Comparison of ENCODE assay signal across 9 cellular contexts in the genomic region with DNA sequence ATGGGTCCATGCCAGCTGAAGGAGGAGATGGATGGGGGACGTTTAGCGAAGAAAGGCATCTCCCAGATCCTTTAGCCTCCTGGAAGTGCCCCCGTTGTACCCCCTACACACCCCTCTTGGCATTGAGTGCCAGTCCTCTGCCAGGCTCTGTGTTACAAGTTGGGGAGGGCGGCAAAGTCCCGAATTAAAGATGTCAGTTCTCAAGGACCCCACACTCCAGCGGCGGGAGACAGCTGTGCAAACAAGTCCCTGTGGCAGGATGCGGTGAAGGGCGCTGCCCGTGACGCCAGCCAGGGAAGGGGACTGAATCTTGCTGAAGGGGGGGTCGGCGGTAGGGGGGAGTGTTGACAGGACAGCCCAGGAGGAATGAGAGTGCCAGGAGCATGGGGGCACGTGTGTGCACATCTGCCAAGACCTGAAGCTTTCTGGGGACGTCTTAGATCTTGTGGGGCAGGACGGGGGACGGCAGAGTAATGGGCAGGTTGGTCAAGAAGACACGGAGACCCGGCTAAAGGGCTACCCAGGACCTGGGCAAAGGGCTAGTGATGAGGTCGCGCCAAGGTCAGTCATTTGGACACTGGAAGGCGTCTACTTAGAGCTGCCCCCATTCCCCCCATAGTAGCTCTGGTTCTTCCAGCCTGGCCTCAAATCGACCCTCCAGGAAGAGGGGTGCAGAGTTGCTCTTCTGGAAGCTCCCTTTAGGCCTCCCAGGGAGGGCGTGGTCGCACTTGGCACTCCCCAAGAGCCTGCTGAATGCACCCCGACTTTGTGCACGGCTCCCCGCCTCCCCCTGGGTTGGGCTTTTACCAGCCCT. TPM values are rescaled to one million over a fixed set of nuclear protein-coding genes. Genes with fewer than 3 reads are reported as not detected.
DNase-seq lines count a peak whose midpoint lies in the region; ATAC-seq and TF ChIP-seq lines count a peak whose summit lies in the region.
"Had no signal": no experiment of that assay in that cellular context is flagged by ENCODE, and none has a peak within 500 bp of the region (broad histone marks: within the 10 kb centered on the region; RNA-seq: fewer than 3 reads in every experiment).

No MANE protein-coding gene starts in this region.

- H3K36me3 Mint-ChIP-seq in Calu3 (ENCODE audit: insufficient read depth, unreplicated experiment), result peaks cover 62% of the 10 kb centered on the region

- WGBS in SK-N-SH (ENCODE audit: low lambda C conversion rate), result 4% methylated on average over 24 of the region's 28 CpGs
- WGBS in adrenal gland, 4 donors, result 2 to 7% (median 3%) methylated on average over 17 to 28 of the region's 28 CpGs
- 2% methylated on average over 28 of the region's 28 CpGs for WGBS in prostate gland

- peaks cover 26% of the 10 kb centered on the region for H3K4me1 Mint-ChIP-seq in Calu3 (ENCODE audit: low read depth, unreplicated experiment)

- no peak for DNase-seq in Calu3
- peak; percentile 76 for DNase-seq in MG63
- DNase-seq in SK-N-SH, result peak; percentile 54
- peak; percentile 77 to 91 (median 84) for DNase-seq in adrenal gland
- peak; percentile 84 for DNase-seq in left ventricle myocardium inferior
- DNase-seq in prostate gland (ENCODE audit: low spot score), result peak; percentile 71

- no peaks in the 10 kb centered on the region for H3K27me3 ChIP-seq in MG63
- no peaks in the 10 kb centered on the region for H3K27me3 ChIP-seq in SK-N-SH (ENCODE audit: insufficient read depth)
- H3K27me3 ChIP-seq in adrenal gland, result no peaks in the 10 kb centered on the region
- no peaks in the 10 kb centered on the region for H3K27me3 ChIP-seq in left ventricle myocardium inferior (ENCODE audit: low read depth)
- no peaks in the 10 kb centered on the region for H3K27me3 ChIP-seq in prostate gland (replicated peaks; ENCODE audit: insufficient read depth)

- peaks cover 5% of the 10 kb centered on the region; the same call in 1 of the 2 replicates for H4K20me1 ChIP-seq in SK-N-SH (ENCODE audit: insufficient read depth)

- TF ChIP-seq POLR2A in adrenal gland (IDR thresholded peaks at IDR 0.05) (no peak), prostate gland (IDR thresholded peaks at IDR 0.05) (peak; percentile 17)

- H3K4me1 ChIP-seq in SK-N-SH (ENCODE audit: control insufficient read depth in 1 of 2, insufficient read depth in 2 of 2, low read depth in 1 of 2, low read length in 1 of 2), result peaks cover 21 to 33% of the 10 kb centered on the region in 2 experiments; a peak in 3 of 4 replicates
- H3K4me1 ChIP-seq in adrenal gland (replicated peaks in 1 of 2), result peaks cover 24 to 37% of the 10 kb centered on the region in 2 donors
- H3K4me1 ChIP-seq in left ventricle myocardium inferior, result peaks cover 56% of the 10 kb centered on the region
- peaks cover 7% of the 10 kb centered on the region for H3K4me1 ChIP-seq in prostate gland (replicated peaks)

- peak overlapping the region; percentile 78 for H3K27ac Mint-ChIP-seq in Calu3 (ENCODE audit: unreplicated experiment)

- no peaks in the 10 kb centered on the region for H3K9me3 ChIP-seq in MG63
- no peaks in the 10 kb centered on the region for H3K9me3 ChIP-seq in SK-N-SH
- H3K9me3 ChIP-seq in adrenal gland (replicated peaks in 1 of 3), result no peaks in the 10 kb centered on the region
- H3K9me3 ChIP-seq in left ventricle myocardium inferior (replicated peaks), result no peaks in the 10 kb centered on the region
- no peaks in the 10 kb centered on the region for H3K9me3 ChIP-seq in prostate gland

- H3K27ac ChIP-seq in SK-N-SH (ENCODE audit: low read depth in 2 of 2, low read length in 1 of 2) (peak overlapping the region; percentile 95 to 98), adrenal gland (peak overlapping the region; percentile 94 to 100 (median 98)), left ventricle myocardium inferior (replicated peaks) (peak overlapping the region; percentile 100), prostate gland (peak overlapping the region; percentile 99 to 100)

- peak overlapping the region; percentile 87 for H3K4me2 ChIP-seq in SK-N-SH

- no TSS peak for BruUV-seq in Calu3 (replicated peaks; lab: Mats Ljungman, UMichigan)

- CTCF ChIA-PET in Calu3 (lab: Charles Lee) (interaction anchor here (0.6 to 1.9 kb wide), 14 partner anchors 10 to 126 kb away, joined by 3 to 12 read pairs (median 4); a partner anchor contains a TSS), SK-N-SH (lab: Yijun Ruan, JAX) (interaction anchor here (0.6 to 5.3 kb wide), 27 partner anchors 9 to 611 kb away, joined by 3 to 31 read pairs (median 4); a partner anchor contains a TSS)

- POLR2A ChIA-PET in SK-N-SH (lab: Yijun Ruan, JAX), result interaction anchor here (0.9 to 1.1 kb wide), 3 partner anchors 10 to 127 kb away, joined by 3 to 4 read pairs (median 3); a partner anchor contains a TSS

- H3K4me3 Mint-ChIP-seq in Calu3 (ENCODE audit: low read depth, unreplicated experiment), result peak overlapping the region; percentile 98

- no peak for ATAC-seq in GM21528 (IDR thresholded peaks at IDR 0.05; ENCODE audit: low FRiP score, unreplicated experiment)
- no peak for ATAC-seq in HG02970 (IDR thresholded peaks at IDR 0.05; ENCODE audit: low FRiP score, unreplicated experiment)

- H3F3A ChIP-seq in SK-N-SH (replicated peaks; ENCODE audit: insufficient read depth), result peaks cover 17% of the 10 kb centered on the region

- intact Hi-C loops in Calu3 (cut with micrococcal nuclease; ENCODE audit: unreplicated experiment), result loop anchor here (2.0 to 10.0 kb wide), 3 partner anchors 96 to 212 kb away; a partner anchor contains a TSS
- intact Hi-C loops in adrenal gland (cut with DNase I), result no loop called here
- intact Hi-C loops in left ventricle myocardium inferior (cut with micrococcal nuclease), result loop anchor here (10.0 kb wide), 1 partner anchor 102 kb away; a partner anchor contains a TSS
- intact Hi-C loops in prostate gland (cut with DNase I), result loop anchor here (2.0 to 5.0 kb wide), 2 partner anchors 104 to 125 kb away; a partner anchor contains a TSS

- H3K4me3 ChIP-seq in MG63 (peak overlapping the region; percentile 97), SK-N-SH (ENCODE audit: low read depth in 2 of 2, low read length in 1 of 2) (peak overlapping the region; percentile 88 to 92), adrenal gland (peak overlapping the region in 3 of 4 donors; percentile 65 to 96 (median 96)), left ventricle myocardium inferior (peak overlapping the region; percentile 100), prostate gland (peak overlapping the region; percentile 99 to 100)

- TF ChIP-seq CTCF in Calu3 (IDR thresholded peaks at IDR 0.05; ENCODE audit: unreplicated experiment), result no peak
- TF ChIP-seq CTCF in SK-N-SH (IDR thresholded peaks at IDR 0.05), result no peak
- TF ChIP-seq CTCF in adrenal gland (IDR thresholded peaks at IDR 0.05), result no peak
- no peak for TF ChIP-seq CTCF in left ventricle myocardium inferior (IDR thresholded peaks at IDR 0.05; ENCODE audit: borderline replicate concordance)
- TF ChIP-seq CTCF in prostate gland (IDR thresholded peaks at IDR 0.05), result peak in 1 of 4 experiments; percentile 7

- H3K9me2 ChIP-seq in SK-N-SH, result no peaks in the 10 kb centered on the region

- H3K9ac ChIP-seq in SK-N-SH, result peak overlapping the region; percentile 94

- no peaks in the 10 kb centered on the region for H3K9me3 Mint-ChIP-seq in Calu3 (ENCODE audit: low read depth, unreplicated experiment)

- no peak for TF ChIP-seq RAD21 in SK-N-SH (IDR thresholded peaks at IDR 0.05; ENCODE audit: low read length)

- H3K27me3 Mint-ChIP-seq in Calu3 (ENCODE audit: unreplicated experiment), result no peaks in the 10 kb centered on the region

- peaks cover 32% of the 10 kb centered on the region for H3K79me2 ChIP-seq in SK-N-SH (ENCODE audit: insufficient read depth)

- H3K36me3 ChIP-seq in MG63, result peaks cover 9% of the 10 kb centered on the region
- peaks cover 0 to 5% of the 10 kb centered on the region in 2 experiments for H3K36me3 ChIP-seq in SK-N-SH (replicated peaks in 1 of 2; ENCODE audit: control insufficient read depth in 1 of 2, insufficient read depth in 2 of 2, low read length in 1 of 2)
- H3K36me3 ChIP-seq in adrenal gland (replicated peaks in 1 of 2), result peaks cover 0 to 5% of the 10 kb centered on the region in 2 donors
- peaks cover 9% of the 10 kb centered on the region for H3K36me3 ChIP-seq in left ventricle myocardium inferior
- peaks cover 0 to 2% of the 10 kb centered on the region in 2 donors for H3K36me3 ChIP-seq in prostate gland

- H2AFZ ChIP-seq in SK-N-SH (ENCODE audit: low read depth), result peak overlapping the region; percentile 93

- TF ChIP-seq EP300 in SK-N-SH (IDR thresholded peaks at IDR 0.05; ENCODE audit: borderline replicate concordance in 1 of 2, low read depth in 1 of 2, low read length in 1 of 2), result no peak

RNA-seq across cellular contexts. Expression of a gene that starts 2.8 kb away (rescaled TPM):
- total RNA-seq in Calu3 (2022) (58.0 and 59.3 TPM in 2 replicates), adrenal gland (100 to 1,000 TPM in 6 of 8 donors, 10 to 100 TPM in 2; 62.7 to 161 (median 124) TPM), left ventricle myocardium inferior (81.5 TPM), prostate gland (100 to 1,000 TPM; 145 to 180 TPM)
- total RNA-seq in MG63 (2014; rRNA removed; shearing (Covaris generic); ENCODE audit: low replicate concordance), result 82.9 and 84.6 TPM in 2 replicates
- polyA plus RNA-seq in SK-N-SH (2012; rRNA removed) (78.5 and 88.0 TPM in 2 replicates), adrenal gland (100 to 1,000 TPM in 1 of 3 donors, 10 to 100 TPM in 2; 34.0 to 119 (median 98.9) TPM)
- polyA plus RNA-seq in SK-N-SH (2012; cell fraction: cytosol; rRNA removed), result 36.6 and 51.6 TPM in 2 replicates
- polyA plus RNA-seq in SK-N-SH (2012; cell fraction: nucleus; rRNA removed), result 82.0 and 102 TPM in 2 replicates

RNA-seq across cellular contexts. Expression of a gene that starts 14.8 kb away (rescaled TPM):
- 0.12 TPM in 1 of 2 replicates, not detected in the other for total RNA-seq in Calu3 (2022)
- total RNA-seq in MG63 (2014; rRNA removed; shearing (Covaris generic); ENCODE audit: low replicate concordance), result 0.03 TPM in 1 of 2 replicates, not detected in the other
- 0.26 and 0.31 TPM in 2 replicates for polyA plus RNA-seq in SK-N-SH (2012; rRNA removed)
- 0.13 and 0.24 TPM in 2 replicates for polyA plus RNA-seq in SK-N-SH (2012; cell fraction: cytosol; rRNA removed)
- polyA plus RNA-seq in SK-N-SH (2012; cell fraction: nucleus; rRNA removed), result 0.25 and 0.56 TPM in 2 replicates
- 10 to 100 TPM in 7 of 8 donors, 1 to 10 TPM in 1; 6.2 to 83.6 (median 40.0) TPM for total RNA-seq in adrenal gland
- polyA plus RNA-seq in adrenal gland, result 10 to 100 TPM in 2 of 3 donors, 1 to 10 TPM in 1; 6.3 to 89.9 (median 31.8) TPM
- total RNA-seq in left ventricle myocardium inferior, result 6.4 TPM
- total RNA-seq in prostate gland, result 10 to 100 TPM; 10.8 to 11.4 TPM

RNA-seq across cellular contexts. Expression of a gene that starts 22.0 kb away (rescaled TPM):
- total RNA-seq in Calu3 (2022), result 9.0 and 16.4 TPM in 2 replicates
- not detected in 2 replicates for total RNA-seq in MG63 (2014; rRNA removed; shearing (Covaris generic); ENCODE audit: low replicate concordance)
- polyA plus RNA-seq in SK-N-SH (2012; rRNA removed), result under 0.01 and 0.02 TPM in 2 replicates
- polyA plus RNA-seq in SK-N-SH (2012; cell fraction: cytosol; rRNA removed), result not detected in 2 replicates
- 0.05 and 0.10 TPM in 2 replicates for polyA plus RNA-seq in SK-N-SH (2012; cell fraction: nucleus; rRNA removed)
- total RNA-seq in adrenal gland, result under 1 TPM in 2 of 8 donors, not detected in 6; 0.47 to 0.53 TPM
- under 1 TPM; 0.09 to 0.40 (median 0.10) TPM for polyA plus RNA-seq in adrenal gland
- total RNA-seq in left ventricle myocardium inferior, result not detected
- under 1 TPM in 1 of 2 donors, not detected in 1; 0.09 TPM for total RNA-seq in prostate gland
- total RNA-seq: T-helper 1 cell treated with Interleukin-12 subunit alpha and Interleukin-12 subunit beta and Interleukin-4 antibody, amounts not matched to agents 30 ng/mL and 1 ng/mL, for 36 hours had no signal

RNA-seq across cellular contexts. Expression of a gene that starts 40.2 kb away (rescaled TPM):
- total RNA-seq in Calu3 (2022) (0.71 TPM in 1 of 2 replicates, not detected in the other), adrenal gland (1 to 10 TPM in 1 of 8 donors, under 1 TPM in 3, not detected in 4; 0.46 to 3.2 (median 0.57) TPM), left ventricle myocardium inferior (not detected), prostate gland (1 to 10 TPM in 1 of 2 donors, not detected in 1; 2.0 TPM)
- total RNA-seq in MG63 (2014; rRNA removed; shearing (Covaris generic); ENCODE audit: low replicate concordance), result not detected in 2 replicates
- polyA plus RNA-seq in SK-N-SH (2012; rRNA removed) (0.18 and 0.26 TPM in 2 replicates), adrenal gland (1 to 10 TPM in 1 of 3 donors, under 1 TPM in 2; 0.11 to 2.4 (median 0.27) TPM)
- polyA plus RNA-seq in SK-N-SH (2012; cell fraction: cytosol; rRNA removed), result 0.08 and 0.12 TPM in 2 replicates
- 0.64 and 0.94 TPM in 2 replicates for polyA plus RNA-seq in SK-N-SH (2012; cell fraction: nucleus; rRNA removed)
- total RNA-seq: T-helper 1 cell treated with Interleukin-12 subunit alpha and Interleukin-12 subunit beta and Interleukin-4 antibody, amounts not matched to agents 30 ng/mL and 1 ng/mL, for 36 hours had no signal

Comparison
In these comparisons a context has a peak if more than half of its experiments do, and no peak if none do; other contexts are left out.
1. intact Hi-C loops: an anchor here in Calu3 (2.0 to 10.0 kb wide), left ventricle myocardium inferior (10.0 kb wide) and prostate gland (2.0 to 5.0 kb wide); none called in adrenal gland.